ENCODE assay signal across 8 cellular contexts in the genomic region with DNA sequence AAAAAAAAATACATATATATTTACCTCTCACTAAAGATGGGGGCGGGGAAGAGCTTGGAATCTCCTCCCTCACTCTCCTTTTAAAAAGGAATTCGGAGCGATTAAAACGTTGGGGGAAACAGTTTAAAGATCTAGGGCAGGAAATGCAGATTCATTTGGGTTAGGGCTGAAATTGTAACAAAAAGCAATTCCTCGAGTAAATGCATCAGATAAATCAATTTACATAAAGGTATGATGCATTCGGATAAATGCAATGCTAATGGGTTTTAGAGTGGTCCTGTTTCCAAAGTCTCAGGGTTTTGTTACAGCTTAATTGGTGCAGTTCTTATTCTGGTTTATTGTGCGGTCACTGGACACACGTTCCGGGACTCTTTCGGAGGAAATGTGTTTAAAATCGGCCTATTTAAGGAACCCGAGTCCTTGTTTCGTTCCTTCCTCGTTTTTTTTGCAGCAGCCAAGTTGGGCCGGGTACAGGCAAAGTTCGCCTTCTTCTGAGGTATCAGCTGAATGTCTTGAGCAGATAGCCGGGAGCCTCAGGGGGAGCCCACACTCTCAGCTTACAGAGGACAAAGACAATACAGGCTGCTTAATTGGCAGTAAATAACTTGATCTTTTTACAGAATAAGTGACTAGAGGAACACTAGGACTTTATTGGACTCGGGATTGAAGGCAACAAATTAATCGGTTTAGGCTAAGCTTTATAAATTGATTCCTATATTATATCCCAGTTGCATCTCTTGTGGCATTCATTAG. TPM values are rescaled to one million over a fixed set of nuclear protein-coding genes. Genes with fewer than 3 reads are reported as not detected.
DNase-seq lines count a peak whose midpoint lies in the region; ATAC-seq and TF ChIP-seq lines count a peak whose summit lies in the region.

No MANE protein-coding gene starts in this region.

- H3K27me3 ChIP-seq in CD4-positive, alpha-beta memory T cell (ENCODE audit: insufficient read depth, low read length) = no peaks in the 10 kb centered on the region
- no peaks in the 10 kb centered on the region for H3K27me3 ChIP-seq in vagina

- peaks cover 45% of the 10 kb centered on the region for H3K4me1 ChIP-seq in CD4-positive, alpha-beta memory T cell (ENCODE audit: insufficient read depth, low read length)
- peaks cover 29% of the 10 kb centered on the region for H3K4me1 ChIP-seq in mucosa of descending colon (ENCODE audit: low read depth)
- H3K4me1 ChIP-seq in vagina = peaks cover 47% of the 10 kb centered on the region

- H3K27me3 Mint-ChIP-seq in CD4-positive, alpha-beta memory T cell = peaks cover 0 to 1% of the 10 kb centered on the region in 2 donors
- H3K27me3 Mint-ChIP-seq in HFFc6 (ENCODE audit: insufficient read depth) = no peaks in the 10 kb centered on the region; the same call in none of the 2 replicates
- H3K27me3 Mint-ChIP-seq in T-helper 2 cell treated with Interferon-gamma antibody and Interleukin-4, amounts not matched to agents 5 μg/mL and 100 μg/mL, for 36 hours (ENCODE audit: low read depth) = peaks cover 39% of the 10 kb centered on the region

- CTCF ChIA-PET in CD4-positive, alpha-beta memory T cell (lab: Charles Lee; ENCODE audit: partially characterized antibody) = interaction anchor here (0.9 to 2.3 kb wide), 3 partner anchors 15 to 120 kb away, joined by 3 to 10 read pairs (median 5); no protein-coding TSS in a partner anchor

- H3K27ac ChIP-seq in CD4-positive, alpha-beta memory T cell (ENCODE audit: low read depth, low read length) = peak overlapping the region; percentile 69
- H3K27ac ChIP-seq in epithelial cell of prostate = peak overlapping the region; percentile 95
- H3K27ac ChIP-seq in vagina = peak overlapping the region; percentile 98

- H3K4me3 ChIP-seq in CD4-positive, alpha-beta memory T cell (ENCODE audit: low read length in 2 of 2) = peak overlapping the region; percentile 18 to 71
- H3K4me3 ChIP-seq in mucosa of descending colon (no peak overlapping the region), vagina (peak overlapping the region; percentile 73 to 78)

- H3K9me3 ChIP-seq in CD4-positive, alpha-beta memory T cell (ENCODE audit: control insufficient read depth in 1 of 2, low read length in 2 of 2) = no peaks in the 10 kb centered on the region
- H3K9me3 ChIP-seq in mucosa of descending colon (no peaks in the 10 kb centered on the region), vagina (no peaks in the 10 kb centered on the region)

- peak in 4 of 5 donors; percentile 17 to 33 (median 24) for DNase-seq in CD4-positive, alpha-beta memory T cell
- DNase-seq in HFFc6 (no peak), epithelial cell of prostate (ENCODE audit: low read depth, low spot score) (no peak), mucosa of descending colon (peak; percentile 38 to 55 (median 41)), vagina (ENCODE audit: extremely low spot score in 2 of 2) (no peak), occipital lobe (lab: John Stamatoyannopoulos, UW) (no peak)
- no peak for DNase-seq in T-helper 2 cell treated with Interferon-gamma antibody and Interleukin-4, amounts not matched to agents 5 μg/mL and 100 μg/mL, for 36 hours (ENCODE audit: low spot score)

- ATAC-seq in mucosa of descending colon = no peak
- no peak for ATAC-seq in GM21825 (IDR thresholded peaks at IDR 0.05; ENCODE audit: unreplicated experiment)

- H3K36me3 Mint-ChIP-seq in CD4-positive, alpha-beta memory T cell = peaks cover 0 to 20% of the 10 kb centered on the region in 2 donors
- H3K36me3 Mint-ChIP-seq in HFFc6 (ENCODE audit: low read depth) = peaks cover 24% of the 10 kb centered on the region
- peaks cover 22% of the 10 kb centered on the region for H3K36me3 Mint-ChIP-seq in T-helper 2 cell treated with Interferon-gamma antibody and Interleukin-4, amounts not matched to agents 5 μg/mL and 100 μg/mL, for 36 hours (ENCODE audit: low read depth)

- no peak for TF ChIP-seq POLR2A in vagina (IDR thresholded peaks at IDR 0.05)

- no peaks in the 10 kb centered on the region for H3K36me3 ChIP-seq in CD4-positive, alpha-beta memory T cell (ENCODE audit: insufficient read depth, low read length)
- H3K36me3 ChIP-seq in mucosa of descending colon (ENCODE audit: low read depth) (no peaks in the 10 kb centered on the region), vagina (no peaks in the 10 kb centered on the region)

- no peaks in the 10 kb centered on the region for H3K9me3 Mint-ChIP-seq in CD4-positive, alpha-beta memory T cell
- H3K9me3 Mint-ChIP-seq in HFFc6 = no peaks in the 10 kb centered on the region
- no peaks in the 10 kb centered on the region for H3K9me3 Mint-ChIP-seq in T-helper 2 cell treated with Interferon-gamma antibody and Interleukin-4, amounts not matched to agents 5 μg/mL and 100 μg/mL, for 36 hours

- POLR2A ChIA-PET in CD4-positive, alpha-beta memory T cell (lab: Charles Lee; ENCODE audit: partially characterized antibody) = interaction anchor here (0.6 to 4.8 kb wide), 9 partner anchors 15 to 1354 kb away, joined by 3 to 42 read pairs (median 7); a partner anchor contains a TSS

- H3K4me1 Mint-ChIP-seq in CD4-positive, alpha-beta memory T cell = peaks cover 35 to 66% (median 49%) of the 10 kb centered on the region in 4 donors
- H3K4me1 Mint-ChIP-seq in HFFc6 (ENCODE audit: low read depth) = peaks cover 38% of the 10 kb centered on the region
- H3K4me1 Mint-ChIP-seq in T-helper 2 cell treated with Interferon-gamma antibody and Interleukin-4, amounts not matched to agents 5 μg/mL and 100 μg/mL, for 36 hours (ENCODE audit: low read depth) = peaks cover 42% of the 10 kb centered on the region

- H3K27ac Mint-ChIP-seq in CD4-positive, alpha-beta memory T cell = peak overlapping the region; percentile 55 to 95 (median 91)
- H3K27ac Mint-ChIP-seq in HFFc6 = peak overlapping the region; percentile 83
- peak overlapping the region; percentile 91 for H3K27ac Mint-ChIP-seq in T-helper 2 cell treated with Interferon-gamma antibody and Interleukin-4, amounts not matched to agents 5 μg/mL and 100 μg/mL, for 36 hours

- TF ChIP-seq CTCF in HFFc6 (IDR thresholded peaks at IDR 0.05) (no peak), mucosa of descending colon (IDR thresholded peaks at IDR 0.05) (no peak), vagina (IDR thresholded peaks at IDR 0.05) (no peak)

- intact Hi-C loops in CD4-positive, alpha-beta memory T cell (cut with micrococcal nuclease) = loop anchor here (5.0 to 10.0 kb wide), 2 partner anchors 626 to 933 kb away; a partner anchor contains a TSS
- intact Hi-C loops in mucosa of descending colon (cut with DNase I, micrococcal nuclease) = no loop called here
- intact Hi-C loops in vagina (cut with DNase I) = no loop called here

- peak overlapping the region; percentile 91 to 98 (median 96) for H3K4me3 Mint-ChIP-seq in CD4-positive, alpha-beta memory T cell
- H3K4me3 Mint-ChIP-seq in HFFc6 = peak overlapping the region; percentile 95
- peak overlapping the region; percentile 93 for H3K4me3 Mint-ChIP-seq in T-helper 2 cell treated with Interferon-gamma antibody and Interleukin-4, amounts not matched to agents 5 μg/mL and 100 μg/mL, for 36 hours

RNA-seq across cellular contexts. Expression of a gene that starts 1.7 kb away (rescaled TPM):
- total RNA-seq in CD4-positive, alpha-beta memory T cell = 10 to 100 TPM; 25.0 TPM
- polyA plus RNA-seq in CD4-positive, alpha-beta memory T cell = 10 to 100 TPM; 19.6 to 24.7 TPM
- 10 to 100 TPM; 33.1 to 43.4 (median 38.3) TPM for total RNA-seq in HFFc6 (2021; fragmentation: NEBNext Ultra II Directional; extraction: Animal tissue kit (Norgen Biotek cat#: 25700))
- total RNA-seq in mucosa of descending colon = 10 to 100 TPM; 19.0 to 51.2 (median 31.6) TPM
- 53.8 TPM for total RNA-seq in vagina
- total RNA-seq in occipital lobe = 709 TPM

Comparison
In these comparisons a context has a peak if more than half of its experiments do, and no peak if none do; other contexts are left out.
1. DNase-seq: peak in CD4-positive, alpha-beta memory T cell (4 of 5) and mucosa of descending colon (3 of 3); none in HFFc6 (single experiment), T-helper 2 cell treated with Interferon-gamma antibody and Interleukin-4, amounts not matched to agents 5 μg/mL and 100 μg/mL, for 36 hours (single experiment), epithelial cell of prostate (single experiment), vagina (0 of 2) and occipital lobe (single experiment).
2. RNA of a gene that starts 1.7 kb away (total RNA-seq): 709 TPM in occipital lobe (single experiment); 53.8 TPM in vagina (single experiment), 33.1 to 43.4 TPM in HFFc6, 19.0 to 51.2 TPM in mucosa of descending colon and 25.0 TPM in CD4-positive, alpha-beta memory T cell; every median in the first group is over 10 times any median in the second.
3. Peak in every context shown above with its lines, with median percentiles within 50 percentile points of each other: H3K27ac ChIP-seq, H3K27ac Mint-ChIP-seq and H3K4me3 Mint-ChIP-seq.